ENCODE assay signal across 31 cellular contexts in genomic region chr15:73818308-73818985, GRCh38. TPM values are rescaled to one million over a fixed set of nuclear protein-coding genes. Genes with fewer than 3 reads are reported as not detected.
DNase-seq lines count a peak whose midpoint lies in the region; TF ChIP-seq lines count a peak whose summit lies in the region.
"Had no signal": no experiment of that assay in that cellular context is flagged by ENCODE, and none has a peak within 500 bp of the region (broad histone marks: within the 10 kb centered on the region; RNA-seq: fewer than 3 reads in every experiment).

No MANE protein-coding gene starts in this region.

- no peak overlapping the region for H3K4me3 ChIP-seq in SK-N-SH (ENCODE audit: low read depth in 2 of 2, low read length in 1 of 2)
- H3K4me3 ChIP-seq: adrenal gland, HAP-1, left lung, pancreas, right atrium auricular region, SK-N-MC, stomach, thyroid gland, vagina had no signal

- DNase-seq in DMS 273 (lab: John Stamatoyannopoulos, UW; ENCODE audit: unreplicated experiment) = peak; percentile 86
- peak; percentile 62 for DNase-seq in NCI-H1694 (lab: John Stamatoyannopoulos, UW)
- DNase-seq in SK-N-SH = peak; percentile 81
- DNase-seq in neural crest cell (ENCODE audit: low read depth, low spot score) = no peak
- DNase-seq in activated CD8-positive, alpha-beta memory T cell treated with anti-CD3 and anti-CD28 coated beads, Interleukin-2, amount 50 U/mL, for 48 hours = no peak
- DNase-seq in activated CD4-positive, CD25-positive, alpha-beta regulatory T cell (lab: John Stamatoyannopoulos, UW) = no peak
- DNase-seq in stimulated activated CD4-positive, alpha-beta T cell treated with anti-CD3 and anti-CD28 coated beads, Interleukin-1b, Interleukin-23, amount 100 ng/mL, for 48 hours = no peak
- no peak for DNase-seq in pons (ENCODE audit: low spot score)
- DNase-seq: activated CD4-positive, alpha-beta memory T cell treated with anti-CD3 and anti-CD28 coated beads, Interleukin-2, amount 10 ng/mL, durations not matched to agents 7 days and 5 days; activated CD4-positive, alpha-beta T cell treated with anti-CD3 and anti-CD28 coated beads for 1 hour; activated naive CD4-positive, alpha-beta T cell treated with anti-CD3 and anti-CD28 coated beads, Interleukin-2, amount 10 ng/mL, durations not matched to agents 7 days and 5 days; adrenal gland; CD8-positive, alpha-beta T cell; left lung; mesenchymal stem cell; NCI-H1105; NCI-H2029; pancreas; RPMI8226; stimulated activated CD4-positive, alpha-beta T cell treated with anti-CD3 and anti-CD28 coated beads, Interleukin-2, amount 100 ng/mL, for 48 hours; stomach; T-helper 2 cell; thyroid gland had no signal

- CTCF ChIA-PET in SK-N-SH (lab: Yijun Ruan, JAX) = interaction anchor here (0.7 to 2.1 kb wide), 5 partner anchors 12 to 310 kb away, joined by 3 to 12 read pairs (median 3); no protein-coding TSS in a partner anchor

- H3K9me2 ChIP-seq in SK-N-SH = no peaks in the 10 kb centered on the region

- H3K9ac ChIP-seq in SK-N-SH = no peak overlapping the region

- H3K9me3 ChIP-seq in SK-N-SH = no peaks in the 10 kb centered on the region
- H3K9me3 ChIP-seq: adrenal gland, HAP-1, left lung, pancreas, right atrium auricular region, stomach, thyroid gland, vagina had no signal

- peak in 1 of 2 experiments; percentile 62; a peak in 1 of 4 replicates for TF ChIP-seq EP300 in SK-N-SH (IDR thresholded peaks at IDR 0.05; ENCODE audit: borderline replicate concordance in 1 of 2, low read depth in 1 of 2, low read length in 1 of 2)

- peak overlapping the region; percentile 29 for H3K27ac Mint-ChIP-seq in neural crest cell (ENCODE audit: unreplicated experiment)
- H3K27ac Mint-ChIP-seq: activated CD4-positive, alpha-beta memory T cell treated with anti-CD3 and anti-CD28 coated beads, Interleukin-2, amount 10 ng/mL, durations not matched to agents 7 days and 5 days; activated naive CD4-positive, alpha-beta T cell treated with anti-CD3 and anti-CD28 coated beads, Interleukin-2, amount 10 ng/mL, durations not matched to agents 7 days and 5 days; CD8-positive, alpha-beta T cell had no signal

- H3F3A ChIP-seq in SK-N-SH (replicated peaks; ENCODE audit: insufficient read depth) = no peaks in the 10 kb centered on the region

- no peaks in the 10 kb centered on the region for H3K9me3 Mint-ChIP-seq in neural crest cell
- H3K9me3 Mint-ChIP-seq: activated CD4-positive, alpha-beta memory T cell treated with anti-CD3 and anti-CD28 coated beads, Interleukin-2, amount 10 ng/mL, durations not matched to agents 7 days and 5 days; activated naive CD4-positive, alpha-beta T cell treated with anti-CD3 and anti-CD28 coated beads, Interleukin-2, amount 10 ng/mL, durations not matched to agents 7 days and 5 days had no signal

- no peaks in the 10 kb centered on the region for H3K79me2 ChIP-seq in SK-N-SH (ENCODE audit: insufficient read depth)

- no peak for TF ChIP-seq RAD21 in SK-N-SH (IDR thresholded peaks at IDR 0.05; ENCODE audit: low read length)

- no peaks in the 10 kb centered on the region for H4K20me1 ChIP-seq in SK-N-SH (ENCODE audit: insufficient read depth)

- H3K27me3 ChIP-seq in SK-N-SH (ENCODE audit: insufficient read depth) = peaks cover 5% of the 10 kb centered on the region; the same call in 1 of the 2 replicates
- H3K27me3 ChIP-seq: adrenal gland, pancreas, right atrium auricular region, thyroid gland, vagina had no signal

- H3K4me2 ChIP-seq in SK-N-SH = no peak overlapping the region

- POLR2A ChIA-PET in SK-N-SH (lab: Yijun Ruan, JAX) = interaction anchor here (0.6 to 1.9 kb wide), 2 partner anchors 13 to 134 kb away, joined by 4 read pairs; partner anchors contain the start of gene CD276

- peaks cover 0 to 19% of the 10 kb centered on the region in 2 experiments; a peak in 1 of 4 replicates for H3K4me1 ChIP-seq in SK-N-SH (ENCODE audit: control insufficient read depth in 1 of 2, insufficient read depth in 2 of 2, low read depth in 1 of 2, low read length in 1 of 2)
- H3K4me1 ChIP-seq: adrenal gland, HAP-1, left lung, pancreas, right atrium auricular region, stomach, thyroid gland, vagina had no signal

- no peak for TF ChIP-seq CTCF in SK-N-SH (IDR thresholded peaks at IDR 0.05)
- no peak for TF ChIP-seq CTCF in neural crest cell (conservative IDR thresholded peaks at IDR 0.05)

- no peaks in the 10 kb centered on the region for H3K36me3 Mint-ChIP-seq in neural crest cell (ENCODE audit: low read depth)
- H3K36me3 Mint-ChIP-seq: activated naive CD4-positive, alpha-beta T cell treated with anti-CD3 and anti-CD28 coated beads, Interleukin-2, amount 10 ng/mL, durations not matched to agents 7 days and 5 days; CD8-positive, alpha-beta T cell had no signal

- H3K4me1 Mint-ChIP-seq in neural crest cell = no peaks in the 10 kb centered on the region
- H3K4me1 Mint-ChIP-seq: activated CD4-positive, alpha-beta memory T cell treated with anti-CD3 and anti-CD28 coated beads, Interleukin-2, amount 10 ng/mL, durations not matched to agents 7 days and 5 days; activated naive CD4-positive, alpha-beta T cell treated with anti-CD3 and anti-CD28 coated beads, Interleukin-2, amount 10 ng/mL, durations not matched to agents 7 days and 5 days; central memory CD8-positive, alpha-beta T cell had no signal

- no peak overlapping the region for H3K4me3 Mint-ChIP-seq in neural crest cell
- H3K4me3 Mint-ChIP-seq: activated CD4-positive, alpha-beta memory T cell treated with anti-CD3 and anti-CD28 coated beads, Interleukin-2, amount 10 ng/mL, durations not matched to agents 7 days and 5 days; activated naive CD4-positive, alpha-beta T cell treated with anti-CD3 and anti-CD28 coated beads, Interleukin-2, amount 10 ng/mL, durations not matched to agents 7 days and 5 days; CD8-positive, alpha-beta T cell; central memory CD8-positive, alpha-beta T cell had no signal

- 22% methylated on average over 4 of the region's 8 CpGs for WGBS in SK-N-SH (ENCODE audit: low lambda C conversion rate)

- peak overlapping the region in 1 of 2 experiments; percentile 66; a peak in 2 of 4 replicates for H3K27ac ChIP-seq in SK-N-SH (ENCODE audit: low read depth in 2 of 2, low read length in 1 of 2)
- H3K27ac ChIP-seq: adrenal gland, left lung, pancreas, right atrium auricular region, SK-N-MC, stomach, thyroid gland, vagina had no signal

- H3K36me3 ChIP-seq in SK-N-SH (replicated peaks in 1 of 2; ENCODE audit: control insufficient read depth in 1 of 2, insufficient read depth in 2 of 2, low read length in 1 of 2) = no peaks in the 10 kb centered on the region
- H3K36me3 ChIP-seq: adrenal gland, HAP-1, left lung, pancreas, right atrium auricular region, stomach, thyroid gland, vagina had no signal

- H2AFZ ChIP-seq in SK-N-SH (ENCODE audit: low read depth) = no peak overlapping the region

- H3K27me3 Mint-ChIP-seq in neural crest cell (ENCODE audit: low read depth) = peaks cover 22% of the 10 kb centered on the region

TF ChIP-seq in SK-N-SH, 30 proteins besides CTCF, POLR2A, EP300 and RAD21 (continues in another document):
- TF ChIP-seq RCOR1 (IDR thresholded peaks at IDR 0.05; ENCODE audit: low read length) (peak; percentile 25; the same call in 1 of the 2 replicates), CHD2 (IDR thresholded peaks at IDR 0.05; ENCODE audit: low read length, partially characterized antibody) (peak; percentile 7), NRF1 (IDR thresholded peaks at IDR 0.05; ENCODE audit: low read depth, low read length) (no peak), ZBTB33 (IDR thresholded peaks at IDR 0.05; ENCODE audit: borderline replicate concordance, low read depth) (no peak), IRF3 (IDR thresholded peaks at IDR 0.05; ENCODE audit: low read depth, low read length) (no peak), NFIC (IDR thresholded peaks at IDR 0.05; ENCODE audit: borderline replicate concordance) (no peak)

RNA-seq across cellular contexts. Expression of gene TBC1D21, which starts 54.9 kb away (rescaled TPM):
- polyA plus RNA-seq in SK-N-SH (2012; rRNA removed) = not detected in 2 replicates
- not detected in 2 replicates for polyA plus RNA-seq in SK-N-SH (2012; cell fraction: cytosol; rRNA removed)
- not detected in 2 replicates for polyA plus RNA-seq in SK-N-SH (2012; cell fraction: nucleus; rRNA removed)
- not detected in 2 replicates for total RNA-seq in neural crest cell
- total RNA-seq: activated CD4-positive, alpha-beta memory T cell treated with anti-CD3 and anti-CD28 coated beads, Interleukin-2, amount 10 ng/mL, durations not matched to agents 7 days and 5 days; adrenal gland; CD8-positive, alpha-beta T cell; left lung; OCI-LY7; pancreas; right atrium auricular region; stomach; thyroid gland; vagina had no signal
- polyA plus RNA-seq: adrenal gland, esophagus, neural cell, pancreas, stomach had no signal

Comparison
In these comparisons a context has a peak if more than half of its experiments do, and no peak if none do; other contexts are left out.
1. DNase-seq: peak in DMS 273 (single experiment), NCI-H1694 (single experiment) and SK-N-SH (single experiment); none in neural crest cell (single experiment), activated CD8-positive, alpha-beta memory T cell treated with anti-CD3 and anti-CD28 coated beads, Interleukin-2, amount 50 U/mL, for 48 hours (single experiment), activated CD4-positive, CD25-positive, alpha-beta regulatory T cell (0 of 4), stimulated activated CD4-positive, alpha-beta T cell treated with anti-CD3 and anti-CD28 coated beads, Interleukin-1b, Interleukin-23, amount 100 ng/mL, for 48 hours (single experiment) and pons (single experiment).